1 cellular context compared by ENCODE assay signal in genomic region chrX:71148278-71148663, GRCh38.
TF ChIP-seq lines count a peak whose summit lies in the region.

No MANE protein-coding gene starts in this region.

TF ChIP-seq in SK-N-SH, 30 proteins besides CTCF, POLR2A, EP300 and RAD21 (continued from another document):
- TF ChIP-seq FOXM1 (IDR thresholded peaks at IDR 0.05; ENCODE audit: low read depth), result no peak
- no peak for TF ChIP-seq NRF1 (IDR thresholded peaks at IDR 0.05; ENCODE audit: low read depth, low read length)
- TF ChIP-seq GABPA (IDR thresholded peaks at IDR 0.05; ENCODE audit: low read depth), result no peak
- no peak for TF ChIP-seq SIN3A (IDR thresholded peaks at IDR 0.05; ENCODE audit: borderline replicate concordance, low read depth, low read length)
- no peak for TF ChIP-seq USF2 (IDR thresholded peaks at IDR 0.05; ENCODE audit: borderline replicate concordance, low read depth, low read length)
- TF ChIP-seq, protein P1, sequence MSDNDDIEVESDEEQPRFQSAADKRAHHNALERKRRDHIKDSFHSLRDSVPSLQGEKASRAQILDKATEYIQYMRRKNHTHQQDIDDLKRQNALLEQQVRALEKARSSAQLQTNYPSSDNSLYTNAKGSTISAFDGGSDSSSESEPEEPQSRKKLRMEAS (IDR thresholded peaks at IDR 0.05; ENCODE audit: low read depth), result no peak
- no peak for TF ChIP-seq EZH2phosphoT487 (IDR thresholded peaks at IDR 0.05; ENCODE audit: borderline replicate concordance, low read depth)
- no peak for TF ChIP-seq MXI1 (IDR thresholded peaks at IDR 0.05; ENCODE audit: low read depth, low read length)
- no peak for TF ChIP-seq MEF2A (IDR thresholded peaks at IDR 0.05; ENCODE audit: borderline replicate concordance, low read depth)
- no peak for TF ChIP-seq JUND (IDR thresholded peaks at IDR 0.05)
- TF ChIP-seq FOSL2 (IDR thresholded peaks at IDR 0.05; ENCODE audit: borderline replicate concordance, low read depth), result no peak
- TF ChIP-seq, protein P2, sequence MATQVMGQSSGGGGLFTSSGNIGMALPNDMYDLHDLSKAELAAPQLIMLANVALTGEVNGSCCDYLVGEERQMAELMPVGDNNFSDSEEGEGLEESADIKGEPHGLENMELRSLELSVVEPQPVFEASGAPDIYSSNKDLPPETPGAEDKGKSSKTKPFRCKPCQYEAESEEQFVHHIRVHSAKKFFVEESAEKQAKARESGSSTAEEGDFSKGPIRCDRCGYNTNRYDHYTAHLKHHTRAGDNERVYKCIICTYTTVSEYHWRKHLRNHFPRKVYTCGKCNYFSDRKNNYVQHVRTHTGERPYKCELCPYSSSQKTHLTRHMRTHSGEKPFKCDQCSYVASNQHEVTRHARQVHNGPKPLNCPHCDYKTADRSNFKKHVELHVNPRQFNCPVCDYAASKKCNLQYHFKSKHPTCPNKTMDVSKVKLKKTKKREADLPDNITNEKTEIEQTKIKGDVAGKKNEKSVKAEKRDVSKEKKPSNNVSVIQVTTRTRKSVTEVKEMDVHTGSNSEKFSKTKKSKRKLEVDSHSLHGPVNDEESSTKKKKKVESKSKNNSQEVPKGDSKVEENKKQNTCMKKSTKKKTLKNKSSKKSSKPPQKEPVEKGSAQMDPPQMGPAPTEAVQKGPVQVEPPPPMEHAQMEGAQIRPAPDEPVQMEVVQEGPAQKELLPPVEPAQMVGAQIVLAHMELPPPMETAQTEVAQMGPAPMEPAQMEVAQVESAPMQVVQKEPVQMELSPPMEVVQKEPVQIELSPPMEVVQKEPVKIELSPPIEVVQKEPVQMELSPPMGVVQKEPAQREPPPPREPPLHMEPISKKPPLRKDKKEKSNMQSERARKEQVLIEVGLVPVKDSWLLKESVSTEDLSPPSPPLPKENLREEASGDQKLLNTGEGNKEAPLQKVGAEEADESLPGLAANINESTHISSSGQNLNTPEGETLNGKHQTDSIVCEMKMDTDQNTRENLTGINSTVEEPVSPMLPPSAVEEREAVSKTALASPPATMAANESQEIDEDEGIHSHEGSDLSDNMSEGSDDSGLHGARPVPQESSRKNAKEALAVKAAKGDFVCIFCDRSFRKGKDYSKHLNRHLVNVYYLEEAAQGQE (IDR thresholded peaks at IDR 0.05; ENCODE audit: low read depth, low read length), result no peak
- no peak for TF ChIP-seq CHD2 (IDR thresholded peaks at IDR 0.05; ENCODE audit: low read length, partially characterized antibody)
- TF ChIP-seq POLR2AphosphoS5 (IDR thresholded peaks at IDR 0.05; ENCODE audit: low read depth, low read length), result no peak
- TF ChIP-seq NFIC (IDR thresholded peaks at IDR 0.05; ENCODE audit: borderline replicate concordance), result no peak
- no peak for TF ChIP-seq YY1 (IDR thresholded peaks at IDR 0.05; ENCODE audit: low read depth)
